ENCODE assay signal across 23 cellular contexts in genomic region chr1:29398431-29398830, GRCh38.
DNase-seq lines count a peak whose midpoint lies in the region; ATAC-seq and TF ChIP-seq lines count a peak whose summit lies in the region.
"Had no signal": no experiment of that assay in that cellular context is flagged by ENCODE, and none has a peak within 500 bp of the region (broad histone marks: within the 10 kb centered on the region; RNA-seq: fewer than 3 reads in every experiment).

No MANE protein-coding gene starts in this region.

- H3K4me3 ChIP-seq in H7 (ENCODE audit: insufficient read depth, low read depth, low read length): no peak overlapping the region
- H3K4me3 ChIP-seq in fibroblast of lung (replicated peaks in 1 of 4; ENCODE audit: control extremely low read depth in 1 of 4, insufficient read depth in 1 of 4, low read depth in 3 of 4, low read length in 4 of 4): no peak overlapping the region
- H3K4me3 ChIP-seq in retinal pigment epithelial cell (ENCODE audit: low read length): no peak overlapping the region
- H3K4me3 ChIP-seq in osteoblast (ENCODE audit: insufficient read depth, low read length): no peak overlapping the region
- H3K4me3 ChIP-seq: breast epithelium, dorsolateral prefrontal cortex, esophagus squamous epithelium, psoas muscle, testis had no signal

- DNase-seq in H7 (peak; percentile 3), SW480 (ENCODE audit: low spot score) (peak; percentile 50), fibroblast of lung (ENCODE audit: low read depth in 2 of 2) (peak; percentile 20 to 73), retinal pigment epithelial cell (ENCODE audit: low read depth) (peak; percentile 3), osteoblast (ENCODE audit: insufficient read length, low spot score, missing footprints) (no peak), GM13976 (ENCODE audit: low spot score) (no peak)
- DNase-seq: activated CD4-positive, alpha-beta T cell treated with anti-CD3 and anti-CD28 coated beads, Interleukin-2, amount 50 U/mL, for 4 hours; activated naive CD4-positive, alpha-beta T cell treated with anti-CD3 and anti-CD28 coated beads, Interleukin-2, amount 50 U/mL, for 16 hours; dorsolateral prefrontal cortex; esophagus squamous epithelium; islet precursor cell; mesendoderm; NCI-H2081; NCI-H510A treated with DMSO at 0.1 percent for 48 hours; psoas muscle; Right ventricle myocardium superior; stimulated activated CD4-positive, alpha-beta T cell treated with anti-CD3 and anti-CD28 coated beads, Interleukin-12 subunit alpha, Interleukin-12 subunit beta, amount 100 ng/mL, for 4 hours; T-cell; testis had no signal

- no peak for ATAC-seq in activated T-helper 17 cell treated with anti-CD3 and anti-CD28 coated beads, Interleukin-2, amount 50 U/mL, for 72 hours (replicated peaks)
- ATAC-seq in GM18505 (IDR thresholded peaks at IDR 0.05; ENCODE audit: unreplicated experiment): no peak
- ATAC-seq: psoas muscle, T-cell had no signal

- in situ Hi-C loops in GM13976 (cut with MboI; ENCODE audit: low sequenced_read_pairs, unreplicated experiment): no loop called here

- H3K36me3 ChIP-seq in H7 (replicated peaks; ENCODE audit: control insufficient read depth, insufficient read depth, low read length): no peaks in the 10 kb centered on the region
- H3K36me3 ChIP-seq in fibroblast of lung (ENCODE audit: control insufficient read depth, insufficient read depth, low read length): no peaks in the 10 kb centered on the region
- H3K36me3 ChIP-seq in osteoblast (ENCODE audit: insufficient read depth, low read length): no peaks in the 10 kb centered on the region
- H3K36me3 ChIP-seq: breast epithelium, esophagus squamous epithelium had no signal

- TF ChIP-seq CTCF in fibroblast of lung (conservative IDR thresholded peaks at IDR 0.05 in 1 of 2, IDR thresholded peaks at IDR 0.05 in 1 of 2; ENCODE audit: low read depth in 1 of 2, low read length in 2 of 2) (no peak), retinal pigment epithelial cell (conservative IDR thresholded peaks at IDR 0.05; ENCODE audit: low read depth, low read length) (no peak), osteoblast (IDR thresholded peaks at IDR 0.05; ENCODE audit: extremely low read depth, low read depth, low read length) (no peak), GM13976 (IDR thresholded peaks at IDR 0.05; ENCODE audit: borderline replicate concordance, control extremely low read depth, extremely low read depth, insufficient read depth, missing control alignments) (no peak)

- H3K27ac Mint-ChIP-seq in activated T-helper 17 cell treated with anti-CD3 and anti-CD28 coated beads, Interleukin-2, amount 50 U/mL, for 72 hours: no peak overlapping the region
- H3K27ac Mint-ChIP-seq: B cell, T-cell had no signal

- H3K79me2 ChIP-seq in fibroblast of lung (ENCODE audit: control insufficient read depth, insufficient read depth, low read length) (no peaks in the 10 kb centered on the region), osteoblast (ENCODE audit: insufficient read depth, low read length) (no peaks in the 10 kb centered on the region)

- H3K9me3 ChIP-seq in fibroblast of lung (ENCODE audit: control insufficient read depth, insufficient read depth, low read depth, low read length): no peaks in the 10 kb centered on the region
- no peaks in the 10 kb centered on the region for H3K9me3 ChIP-seq in osteoblast (ENCODE audit: low read depth, low read length)
- H3K9me3 ChIP-seq: psoas muscle, testis had no signal

- H3K4me2 ChIP-seq in fibroblast of lung (ENCODE audit: extremely low read depth, insufficient read depth, low read length) (no peak overlapping the region), osteoblast (ENCODE audit: insufficient read depth, low read length) (no peak overlapping the region)

- H3K27me3 ChIP-seq in H7 (ENCODE audit: control insufficient read depth, insufficient read depth, low read length) (no peaks in the 10 kb centered on the region), fibroblast of lung (ENCODE audit: control insufficient read depth, insufficient read depth, low read length) (no peaks in the 10 kb centered on the region), osteoblast (ENCODE audit: insufficient read depth, low read length) (no peaks in the 10 kb centered on the region)
- H3K27me3 ChIP-seq: breast epithelium, testis had no signal

- no peaks in the 10 kb centered on the region for H4K20me1 ChIP-seq in fibroblast of lung (ENCODE audit: control insufficient read depth, extremely low read depth, insufficient read depth, low read length)
- no peaks in the 10 kb centered on the region for H4K20me1 ChIP-seq in osteoblast (ENCODE audit: insufficient read depth, low read length)

- no peaks in the 10 kb centered on the region for H3K4me1 Mint-ChIP-seq in activated T-helper 17 cell treated with anti-CD3 and anti-CD28 coated beads, Interleukin-2, amount 50 U/mL, for 72 hours
- H3K4me1 Mint-ChIP-seq: B cell, T-cell had no signal

- peaks cover 24% of the 10 kb centered on the region for H3K27me3 Mint-ChIP-seq in activated T-helper 17 cell treated with anti-CD3 and anti-CD28 coated beads, Interleukin-2, amount 50 U/mL, for 72 hours
- H3K27me3 Mint-ChIP-seq: B cell had no signal

- no peaks in the 10 kb centered on the region for H3K36me3 Mint-ChIP-seq in activated T-helper 17 cell treated with anti-CD3 and anti-CD28 coated beads, Interleukin-2, amount 50 U/mL, for 72 hours (ENCODE audit: low read depth)
- H3K36me3 Mint-ChIP-seq: T-cell had no signal

- no peak overlapping the region for H2AFZ ChIP-seq in fibroblast of lung (ENCODE audit: low read length)
- no peak overlapping the region for H2AFZ ChIP-seq in osteoblast (ENCODE audit: low read length)

- H3K4me1 ChIP-seq in fibroblast of lung (ENCODE audit: control insufficient read depth, extremely low read depth, insufficient read depth, low read length) (no peaks in the 10 kb centered on the region), osteoblast (ENCODE audit: insufficient read depth, low read length) (peaks cover 5% of the 10 kb centered on the region)
- H3K4me1 ChIP-seq: breast epithelium, psoas muscle, testis had no signal

- no peak overlapping the region for H3K9ac ChIP-seq in fibroblast of lung (ENCODE audit: insufficient read depth, low read length)

- H3K27ac ChIP-seq in fibroblast of lung (ENCODE audit: insufficient read depth, low read length) (no peak overlapping the region), osteoblast (ENCODE audit: low read depth, low read length) (no peak overlapping the region)
- H3K27ac ChIP-seq: dorsolateral prefrontal cortex, esophagus squamous epithelium, psoas muscle, testis had no signal

- H3K9me3 Mint-ChIP-seq in activated T-helper 17 cell treated with anti-CD3 and anti-CD28 coated beads, Interleukin-2, amount 50 U/mL, for 72 hours: peaks cover 5% of the 10 kb centered on the region

- H3K4me3 Mint-ChIP-seq in activated T-helper 17 cell treated with anti-CD3 and anti-CD28 coated beads, Interleukin-2, amount 50 U/mL, for 72 hours: no peak overlapping the region
- H3K4me3 Mint-ChIP-seq: B cell, T-cell had no signal

- TF ChIP-seq POLR2A in GM18505 (IDR thresholded peaks at IDR 0.05; ENCODE audit: borderline replicate concordance, extremely low read depth, insufficient read depth, insufficient read length): no peak

Comparison
In these comparisons a context has a peak if more than half of its experiments do, and no peak if none do; other contexts are left out.
1. DNase-seq: peak in H7 (single experiment), SW480 (single experiment), fibroblast of lung (2 of 2) and retinal pigment epithelial cell (single experiment); none in osteoblast (single experiment) and GM13976 (single experiment).